ENCODE assay signal across 12 cellular contexts in genomic region chr22:24506802-24507438, GRCh38. TPM values are rescaled to one million over a fixed set of nuclear protein-coding genes. Genes with fewer than 3 reads are reported as not detected.
DNase-seq lines count a peak whose midpoint lies in the region; ATAC-seq, FAIRE-seq and TF ChIP-seq lines count a peak whose summit lies in the region.
"Had no signal": no experiment of that assay in that cellular context is flagged by ENCODE, and none has a peak within 500 bp of the region (broad histone marks: within the 10 kb centered on the region; RNA-seq: fewer than 3 reads in every experiment).

No MANE protein-coding gene starts in this region.

- H2BK5ac ChIP-seq in H1 (ENCODE audit: low read depth, low read length): peak overlapping the region; percentile 19; the same call in 1 of the 2 replicates

- peak overlapping the region; percentile 29 for H4K91ac ChIP-seq in H1 (replicated peaks; ENCODE audit: insufficient read length, low read length)

- H3K56ac ChIP-seq in H1 (replicated peaks; ENCODE audit: insufficient read length, low read depth, low read length): no peak overlapping the region

- H4K8ac ChIP-seq in H1 (ENCODE audit: extremely low read depth, insufficient read depth, low read length): 0 out of 2 replicates have a peak overlapping the region, but pooled peaks have one; percentile 3

- no peak for TF ChIP-seq RAD21 in H1 (IDR thresholded peaks at IDR 0.05 in 1 of 2, conservative IDR thresholded peaks at IDR 0.05 in 1 of 2; ENCODE audit: low read depth in 2 of 2, low read length in 2 of 2)

- H3K4me1 ChIP-seq in H1 (replicated peaks in 1 of 4; ENCODE audit: control insufficient read depth in 3 of 4, insufficient read depth in 4 of 4, low read length in 3 of 4) (peaks cover 3 to 13% (median 8%) of the 10 kb centered on the region in 4 experiments; a peak in 5 of 7 replicates), smooth muscle cell (ENCODE audit: low read depth) (peaks cover 13% of the 10 kb centered on the region)

- H2BK20ac ChIP-seq in H1 (ENCODE audit: low read length): peak overlapping the region; percentile 11; the same call in 1 of the 2 replicates

- H3K27ac Mint-ChIP-seq in stimulated activated naive CD8-positive, alpha-beta T cell treated with anti-CD3 and anti-CD28 coated beads, Interleukin-15, amount 100 ng/mL, for 72 hours: peak overlapping the region in 1 of 2 donors; percentile 30

- no peaks in the 10 kb centered on the region for H3K9me3 ChIP-seq in H1 (ENCODE audit: insufficient read depth in 2 of 2, low read depth in 1 of 2, low read length in 1 of 2)
- H3K9me3 ChIP-seq in smooth muscle cell (replicated peaks; ENCODE audit: low read depth): no peaks in the 10 kb centered on the region
- H3K9me3 ChIP-seq: adrenal gland had no signal

- no peak overlapping the region for H3K23ac ChIP-seq in H1 (ENCODE audit: insufficient read length)

- no peaks in the 10 kb centered on the region for H3K23me2 ChIP-seq in H1 (ENCODE audit: low read depth, low read length)

- no peak overlapping the region for H2AFZ ChIP-seq in H1 (ENCODE audit: low read length)
- H2AFZ ChIP-seq in smooth muscle cell (ENCODE audit: low read depth): no peak overlapping the region

- CTCF ChIA-PET in H1 (lab: Charles Lee; ENCODE audit: partially characterized antibody): interaction anchor here (0.8 to 15.1 kb wide), 18 partner anchors 9 to 114 kb away, joined by 3 to 201 read pairs (median 4); no protein-coding TSS in a partner anchor

- TF ChIP-seq CTCF in H1 (IDR thresholded peaks at IDR 0.05; ENCODE audit: control extremely low read depth in 1 of 3, insufficient read depth in 1 of 3, low read depth in 1 of 3, low read length in 3 of 3) (no peak), smooth muscle cell (IDR thresholded peaks at IDR 0.05; ENCODE audit: borderline replicate concordance, insufficient read depth, poor library complexity, severe bottlenecking) (no peak), D721Med (IDR thresholded peaks at IDR 0.05; ENCODE audit: insufficient read depth, missing control alignments) (no peak)

- no peak overlapping the region for H4K5ac ChIP-seq in H1 (ENCODE audit: insufficient read length, low read depth, low read length)

- H3K27ac ChIP-seq in H1 (ENCODE audit: low read depth, low read length): no peak overlapping the region
- H3K27ac ChIP-seq in smooth muscle cell (ENCODE audit: low read depth): no peak overlapping the region
- H3K27ac ChIP-seq: adrenal gland had no signal

- H2BK12ac ChIP-seq in H1 (ENCODE audit: low read depth, low read length): no peak overlapping the region

- ATAC-seq in stimulated activated naive CD8-positive, alpha-beta T cell treated with anti-CD3 and anti-CD28 coated beads, Interleukin-15, amount 100 ng/mL, for 72 hours: no peak
- no peak for ATAC-seq in HG02678 (IDR thresholded peaks at IDR 0.05; ENCODE audit: unreplicated experiment)

- H4K20me1 ChIP-seq in H1 (replicated peaks in 1 of 2; ENCODE audit: control insufficient read depth in 1 of 2, insufficient read depth in 2 of 2, low read length in 2 of 2) (no peaks in the 10 kb centered on the region), smooth muscle cell (ENCODE audit: low read depth) (no peaks in the 10 kb centered on the region)

- H3K4ac ChIP-seq in H1 (replicated peaks; ENCODE audit: insufficient read length, low read depth, low read length): no peak overlapping the region

- POLR2A ChIA-PET in H1 (lab: Charles Lee; ENCODE audit: partially characterized antibody): interaction anchor here (0.9 to 1.9 kb wide), 5 partner anchors 8 to 92 kb away, joined by 3 to 7 read pairs (median 3); no protein-coding TSS in a partner anchor

- no peak overlapping the region for H3K4me3 Mint-ChIP-seq in stimulated activated naive CD8-positive, alpha-beta T cell treated with anti-CD3 and anti-CD28 coated beads, Interleukin-15, amount 100 ng/mL, for 72 hours

- H3F3A ChIP-seq in smooth muscle cell (ENCODE audit: low read depth): no peaks in the 10 kb centered on the region

- H3K9ac ChIP-seq in H1 (replicated peaks in 1 of 4; ENCODE audit: extremely low read depth in 1 of 4, low read depth in 3 of 4, low read length in 3 of 4): no peak overlapping the region
- no peak overlapping the region for H3K9ac ChIP-seq in smooth muscle cell (ENCODE audit: low read depth)

- no peak for TF ChIP-seq POLR2A in H1 (IDR thresholded peaks at IDR 0.05; ENCODE audit: control extremely low read depth in 1 of 2, low read depth in 2 of 2, low read length in 2 of 2)

- TF ChIP-seq EP300 in H1 (IDR thresholded peaks at IDR 0.05; ENCODE audit: borderline replicate concordance in 1 of 2, low read depth in 2 of 2, low read length in 2 of 2): no peak

- H3K36me3 ChIP-seq in H1 (ENCODE audit: control insufficient read depth in 2 of 4, insufficient read depth in 4 of 4, low read length in 3 of 4): no peaks in the 10 kb centered on the region
- no peaks in the 10 kb centered on the region for H3K36me3 ChIP-seq in smooth muscle cell (ENCODE audit: low read depth)
- H3K36me3 ChIP-seq: adrenal gland had no signal

- peak overlapping the region; percentile 48 to 66; a peak in 3 of 4 replicates for H3K4me2 ChIP-seq in H1 (ENCODE audit: insufficient read depth in 1 of 2, low read depth in 2 of 2, low read length in 2 of 2)
- peak overlapping the region; percentile 12 for H3K4me2 ChIP-seq in smooth muscle cell

- no peak for FAIRE-seq in H1 (lab: Jason Lieb, UNC)
- FAIRE-seq in D721Med (lab: Jason Lieb, UNC): no peak
- FAIRE-seq: A204.1, urothelium cell line had no signal

- H3K4me1 Mint-ChIP-seq in stimulated activated naive CD8-positive, alpha-beta T cell treated with anti-CD3 and anti-CD28 coated beads, Interleukin-15, amount 100 ng/mL, for 72 hours: peaks cover 28% of the 10 kb centered on the region

- 73% methylated on average over 6 of the region's 6 CpGs; no CpG with 5 or more reads in 1 of the 2 experiments for WGBS in H1 (ENCODE audit: extremely low coverage in 1 of 2, insufficient coverage in 1 of 2, insufficient read length in 1 of 2, insufficient replicate concordance in 2 of 2, low coverage in 1 of 2, low lambda C conversion rate in 2 of 2, missing lambda C conversion rate in 1 of 2), 2 experiments
- WGBS in smooth muscle cell (ENCODE audit: low lambda C conversion rate): 43% methylated on average over 6 of the region's 6 CpGs

- H2AK5ac ChIP-seq in H1 (ENCODE audit: low read depth, low read length): no peak overlapping the region; the same call in 1 of the 2 replicates

- H3K4me3 ChIP-seq in H1 (ENCODE audit: extremely low read depth in 1 of 4, insufficient read depth in 2 of 4, low read depth in 3 of 4, low read length in 4 of 4): peak overlapping the region in 1 of 4 experiments; percentile 26; a peak in 1 of 8 replicates
- H3K4me3 ChIP-seq in smooth muscle cell: no peak overlapping the region
- H3K4me3 ChIP-seq: adrenal gland had no signal

- no peak overlapping the region; the same call in 1 of the 2 replicates for H2BK15ac ChIP-seq in H1 (ENCODE audit: low read length)

- H3K79me1 ChIP-seq in H1 (ENCODE audit: low read depth, low read length): no peaks in the 10 kb centered on the region

- H2BK120ac ChIP-seq in H1 (replicated peaks; ENCODE audit: low read depth, low read length): peak overlapping the region; percentile 57

- H3K9me3 Mint-ChIP-seq in stimulated activated naive CD8-positive, alpha-beta T cell treated with anti-CD3 and anti-CD28 coated beads, Interleukin-15, amount 100 ng/mL, for 72 hours: no peaks in the 10 kb centered on the region

- H3K14ac ChIP-seq in H1 (ENCODE audit: insufficient read length): no peak overlapping the region

- H3K27me3 ChIP-seq in H1 (replicated peaks in 1 of 4; ENCODE audit: control insufficient read depth in 3 of 4, extremely low read depth in 1 of 4, insufficient read depth in 3 of 4, low read length in 3 of 4): peaks cover 0 to 2% (median 0%) of the 10 kb centered on the region in 4 experiments; a peak in 1 of 7 replicates
- peaks cover 8% of the 10 kb centered on the region for H3K27me3 ChIP-seq in smooth muscle cell (ENCODE audit: low read depth)
- H3K27me3 ChIP-seq: adrenal gland had no signal

- H3K27me3 Mint-ChIP-seq in stimulated activated naive CD8-positive, alpha-beta T cell treated with anti-CD3 and anti-CD28 coated beads, Interleukin-15, amount 100 ng/mL, for 72 hours: no peaks in the 10 kb centered on the region

- H3K79me2 ChIP-seq in H1 (ENCODE audit: control insufficient read depth in 1 of 2, insufficient read depth in 2 of 2, low read length in 2 of 2) (no peaks in the 10 kb centered on the region), smooth muscle cell (ENCODE audit: low read depth) (no peaks in the 10 kb centered on the region)

- H3K18ac ChIP-seq in H1 (ENCODE audit: extremely low read depth, low read length): no peak overlapping the region

- peak; percentile 12 for DNase-seq in NCI-H2171 treated with DMSO at 0.1 percent for 48 hours (lab: John Stamatoyannopoulos, UW)
- DNase-seq in NCI-H2171 (lab: John Stamatoyannopoulos, UW): no peak
- peak; percentile 39 for DNase-seq in NCI-H2107 (lab: John Stamatoyannopoulos, UW)
- no peak for DNase-seq in H1 (ENCODE audit: low read depth in 1 of 2, low spot score in 2 of 2)
- DNase-seq in smooth muscle cell (lab: John Stamatoyannopoulos, UW; ENCODE audit: unreplicated experiment): no peak
- DNase-seq in stimulated activated naive CD8-positive, alpha-beta T cell treated with anti-CD3 and anti-CD28 coated beads, Interleukin-15, amount 100 ng/mL, for 72 hours: no peak
- DNase-seq in D721Med (ENCODE audit: insufficient read length, low spot score): no peak
- DNase-seq: hypothalamus had no signal

RNA-seq across cellular contexts. Expression of gene UPB1, which starts 11.8 kb away (rescaled TPM):
- total RNA-seq in H1 (2021; fragmentation: NEBNext Ultra II Directional; extraction: Animal tissue kit (Norgen Biotek cat#: 25700)): not detected in 2 replicates
- polyA plus RNA-seq in H1 (2011; rRNA removed) (0.05 and 0.09 TPM in 2 replicates), smooth muscle cell (0.21 and 0.38 TPM in 2 replicates)
- polyA plus RNA-seq in H1 (2011; cell fraction: cytosol; rRNA removed): 0.26 TPM
- polyA plus RNA-seq in H1 (2011; cell fraction: nucleus; rRNA removed): 0.36 TPM
- polyA plus RNA-seq in H1 (2012, experiment 1 of 2): 0.06 to 0.17 TPM (median 0.12 TPM) in 4 replicates
- polyA plus RNA-seq in H1 (2012, experiment 2 of 2): not detected
- polyA plus RNA-seq in H1 (2013, experiment 1 of 2): 0.04 TPM
- 0.06 TPM for polyA plus RNA-seq in H1 (2013, experiment 2 of 2)
- polyA minus RNA-seq in H1 (2011; rRNA and poly(A)+ RNA removed): 0.16 TPM in 1 of 2 replicates, not detected in the other
- polyA minus RNA-seq in H1 (2011; cell fraction: cytosol; rRNA and poly(A)+ RNA removed): not detected
- 0.50 TPM for polyA minus RNA-seq in H1 (2011; cell fraction: nucleus; rRNA and poly(A)+ RNA removed)
- total RNA-seq in smooth muscle cell: not detected in 2 replicates

RNA-seq across cellular contexts. Expression of gene GUCD1, which starts 48.0 kb away (rescaled TPM):
- 74.3 and 85.2 TPM in 2 replicates for total RNA-seq in H1 (2021; fragmentation: NEBNext Ultra II Directional; extraction: Animal tissue kit (Norgen Biotek cat#: 25700))
- polyA plus RNA-seq in H1 (2011; rRNA removed): 128 and 135 TPM in 2 replicates
- 100 TPM for polyA plus RNA-seq in H1 (2011; cell fraction: cytosol; rRNA removed)
- 98.6 TPM for polyA plus RNA-seq in H1 (2011; cell fraction: nucleus; rRNA removed)
- 70.9 to 98.5 TPM (median 87.2 TPM) in 4 replicates for polyA plus RNA-seq in H1 (2012, experiment 1 of 2)
- 95.0 TPM for polyA plus RNA-seq in H1 (2012, experiment 2 of 2)
- 47.8 TPM for polyA plus RNA-seq in H1 (2013, experiment 1 of 2)
- polyA plus RNA-seq in H1 (2013, experiment 2 of 2): 47.2 TPM
- 129 and 150 TPM in 2 replicates for polyA minus RNA-seq in H1 (2011; rRNA and poly(A)+ RNA removed)
- 79.6 TPM for polyA minus RNA-seq in H1 (2011; cell fraction: cytosol; rRNA and poly(A)+ RNA removed)
- polyA minus RNA-seq in H1 (2011; cell fraction: nucleus; rRNA and poly(A)+ RNA removed): 67.6 TPM
- total RNA-seq in smooth muscle cell: 54.3 and 64.6 TPM in 2 replicates
- 43.6 and 56.0 TPM in 2 replicates for polyA plus RNA-seq in smooth muscle cell

RNA-seq across cellular contexts. Expression of gene SNRPD3, which starts 48.9 kb away (rescaled TPM):
- 200 TPM in 2 replicates for total RNA-seq in H1 (2021; fragmentation: NEBNext Ultra II Directional; extraction: Animal tissue kit (Norgen Biotek cat#: 25700))
- 258 and 455 TPM in 2 replicates for polyA plus RNA-seq in H1 (2011; rRNA removed)
- polyA plus RNA-seq in H1 (2011; cell fraction: cytosol; rRNA removed): 394 TPM
- polyA plus RNA-seq in H1 (2011; cell fraction: nucleus; rRNA removed): 159 TPM
- polyA plus RNA-seq in H1 (2012, experiment 1 of 2): 341 to 525 TPM (median 423 TPM) in 4 replicates
- 66.4 TPM for polyA plus RNA-seq in H1 (2012, experiment 2 of 2)
- 141 TPM for polyA plus RNA-seq in H1 (2013, experiment 1 of 2)
- 143 TPM for polyA plus RNA-seq in H1 (2013, experiment 2 of 2)
- polyA minus RNA-seq in H1 (2011; rRNA and poly(A)+ RNA removed): 289 and 329 TPM in 2 replicates
- 131 TPM for polyA minus RNA-seq in H1 (2011; cell fraction: cytosol; rRNA and poly(A)+ RNA removed)
- 174 TPM for polyA minus RNA-seq in H1 (2011; cell fraction: nucleus; rRNA and poly(A)+ RNA removed)
- total RNA-seq in smooth muscle cell: 114 and 198 TPM in 2 replicates
- 92.3 and 97.6 TPM in 2 replicates for polyA plus RNA-seq in smooth muscle cell

Comparison
In these comparisons a context has a peak if more than half of its experiments do, and no peak if none do; other contexts are left out.
1. DNase-seq: peak in NCI-H2171 treated with DMSO at 0.1 percent for 48 hours (single experiment) and NCI-H2107 (single experiment); none in NCI-H2171 (single experiment), H1 (0 of 2), smooth muscle cell (single experiment), stimulated activated naive CD8-positive, alpha-beta T cell treated with anti-CD3 and anti-CD28 coated beads, Interleukin-15, amount 100 ng/mL, for 72 hours (0 of 2) and D721Med (single experiment).